ENCODE assay signal across 13 cellular contexts in the genomic region with DNA sequence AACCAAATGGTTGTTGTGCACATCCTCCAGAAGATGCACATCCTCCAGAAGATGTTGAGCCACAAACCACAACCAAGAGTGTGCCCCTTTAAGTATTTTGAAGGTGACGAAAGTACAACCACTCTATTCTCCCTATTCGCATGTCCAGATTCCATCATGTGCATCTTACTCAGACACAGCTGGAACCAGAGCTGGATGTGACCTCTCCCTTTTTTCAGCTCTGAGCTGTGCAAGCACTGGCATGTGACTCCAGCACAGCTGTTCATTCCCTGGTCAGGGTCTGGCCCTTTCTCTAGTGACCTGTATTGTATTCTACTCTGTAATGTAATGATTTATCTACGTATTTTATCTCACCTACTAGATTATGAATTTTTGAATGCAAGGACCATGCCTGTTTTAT. TPM values are rescaled to one million over a fixed set of nuclear protein-coding genes. Genes with fewer than 3 reads are reported as not detected.
DNase-seq lines count a peak whose midpoint lies in the region; ATAC-seq and TF ChIP-seq lines count a peak whose summit lies in the region.
"Had no signal": no experiment of that assay in that cellular context is flagged by ENCODE, and none has a peak within 500 bp of the region (broad histone marks: within the 10 kb centered on the region; RNA-seq: fewer than 3 reads in every experiment).

No MANE protein-coding gene starts in this region.

- H3K4me3 ChIP-seq in DND-41 (ENCODE audit: low read depth in 1 of 2, low read length in 2 of 2) (no peak overlapping the region), SJCRH30 (no peak overlapping the region)
- H3K4me3 ChIP-seq: SJSA1, thyroid gland had no signal

- no peaks in the 10 kb centered on the region for H3K79me2 ChIP-seq in DND-41 (ENCODE audit: insufficient read depth, low read length)

- no peak overlapping the region for H3K9ac ChIP-seq in DND-41 (ENCODE audit: low read depth, low read length)

- no peak for TF ChIP-seq CTCF in DND-41 (IDR thresholded peaks at IDR 0.05; ENCODE audit: borderline replicate concordance, extremely low read depth, low read length, poor library complexity, severe bottlenecking)

- ATAC-seq in DND-41 (ENCODE audit: insufficient read depth, low read depth) (peak; percentile 49; the same call in 2 of the 3 replicates), GM21360 (IDR thresholded peaks at IDR 0.05; ENCODE audit: unreplicated experiment) (no peak), GM19351 (IDR thresholded peaks at IDR 0.05; ENCODE audit: unreplicated experiment) (no peak)

- H3K27ac ChIP-seq in DND-41 (ENCODE audit: low read length) (no peak overlapping the region), SJCRH30 (no peak overlapping the region)
- H3K27ac ChIP-seq: SJSA1, thyroid gland had no signal

- H4K20me1 ChIP-seq in DND-41 (ENCODE audit: insufficient read depth, low read length), result no peaks in the 10 kb centered on the region

- H3K4me2 ChIP-seq in DND-41 (ENCODE audit: insufficient read depth, low read length), result no peak overlapping the region

- H3K4me1 ChIP-seq in DND-41 (ENCODE audit: insufficient read depth, low read length) (no peaks in the 10 kb centered on the region), SJCRH30 (peaks cover 8% of the 10 kb centered on the region; the same call in 1 of the 2 replicates)
- H3K4me1 ChIP-seq: SJSA1 had no signal

- peak; percentile 6 for DNase-seq in DND-41
- peak; percentile 46 to 66 for DNase-seq in SJCRH30
- DNase-seq in fibroblast of peridontal ligament (ENCODE audit: extremely low read depth), result peak; percentile 65
- peak; percentile 52 for DNase-seq in occipital lobe (lab: John Stamatoyannopoulos, UW)
- no peak for DNase-seq in DMS79 (lab: John Stamatoyannopoulos, UW)
- no peak for DNase-seq in activated T-cell treated with anti-CD3 and anti-CD28 coated beads, Interleukin-2, amount 50 U/mL, for 1 hour
- DNase-seq: activated naive CD4-positive, alpha-beta T cell treated with anti-CD3 and anti-CD28 coated beads for 36 hours; cerebellar nuclear complex; NCI-H1105 had no signal

- H3K9me3 ChIP-seq in DND-41 (ENCODE audit: insufficient read depth, low read length, severe bottlenecking), result no peaks in the 10 kb centered on the region
- H3K9me3 ChIP-seq in SJCRH30 (replicated peaks), result no peaks in the 10 kb centered on the region
- H3K9me3 ChIP-seq: SJSA1, thyroid gland had no signal

- H3K27me3 ChIP-seq in DND-41 (ENCODE audit: insufficient read depth, low read length, poor library complexity) (peaks cover 11% of the 10 kb centered on the region), SJCRH30 (no peaks in the 10 kb centered on the region)
- H3K27me3 ChIP-seq: SJSA1, thyroid gland had no signal

- H2AFZ ChIP-seq in DND-41 (ENCODE audit: low read depth, low read length), result no peak overlapping the region

- H3K36me3 ChIP-seq in DND-41 (ENCODE audit: insufficient read depth, low read length) (no peaks in the 10 kb centered on the region), SJCRH30 (no peaks in the 10 kb centered on the region)
- H3K36me3 ChIP-seq: SJSA1, thyroid gland had no signal

RNA-seq across cellular contexts. Expression of gene DLG1, which starts 29.3 kb away (rescaled TPM):
- total RNA-seq in SJCRH30 (2014; rRNA removed; shearing (Covaris generic)), result 64.4 and 75.1 TPM in 2 replicates
- total RNA-seq in occipital lobe, result 142 TPM

Comparison
In these comparisons a context has a peak if more than half of its experiments do, and no peak if none do; other contexts are left out.
1. DNase-seq: peak in DND-41 (single experiment), SJCRH30 (2 of 2), fibroblast of peridontal ligament (single experiment) and occipital lobe (single experiment); none in DMS79 (single experiment) and activated T-cell treated with anti-CD3 and anti-CD28 coated beads, Interleukin-2, amount 50 U/mL, for 1 hour (single experiment).